In genomic region chr15:92069308-92070244, GRCh38 we compare ENCODE assay signal across 8 cellular contexts.
DNase-seq lines count a peak whose midpoint lies in the region; ATAC-seq and TF ChIP-seq lines count a peak whose summit lies in the region.

No MANE protein-coding gene starts in this region.

- H3K27ac Mint-ChIP-seq in activated naive CD8-positive, alpha-beta T cell treated with anti-CD3 and anti-CD28 coated beads for 36 hours: peak overlapping the region; percentile 73
- no peak overlapping the region for H3K27ac Mint-ChIP-seq in endodermal cell

- peak overlapping the region; percentile 35 for H3K4me3 Mint-ChIP-seq in activated naive CD8-positive, alpha-beta T cell treated with anti-CD3 and anti-CD28 coated beads for 36 hours
- H3K4me3 Mint-ChIP-seq in endodermal cell: no peak overlapping the region

- H3K4me1 ChIP-seq in Panc1 (ENCODE audit: control insufficient read depth, insufficient read depth, low read length) (peaks cover 4% of the 10 kb centered on the region; the same call in 1 of the 2 replicates), endodermal cell (ENCODE audit: control insufficient read depth, insufficient read depth, low read length) (peaks cover 5% of the 10 kb centered on the region)

- intact Hi-C loops in Panc1 (cut with micrococcal nuclease; ENCODE audit: unreplicated experiment): loop anchor here (10.0 kb wide), 1 partner anchor 125 kb away; no protein-coding TSS in a partner anchor

- ATAC-seq in Panc1 (peak; percentile 93), GM18858 (IDR thresholded peaks at IDR 0.05; ENCODE audit: unreplicated experiment) (no peak)

- CTCF ChIA-PET in Panc1 (lab: Charles Lee): no interaction called here

- H3K36me3 Mint-ChIP-seq in activated naive CD8-positive, alpha-beta T cell treated with anti-CD3 and anti-CD28 coated beads for 36 hours: no peaks in the 10 kb centered on the region
- H3K36me3 Mint-ChIP-seq in endodermal cell (ENCODE audit: low read depth): no peaks in the 10 kb centered on the region

- no peak overlapping the region for H3K4me3 ChIP-seq in H7 (ENCODE audit: insufficient read depth, low read depth, low read length)
- peak overlapping the region in 1 of 2 experiments; percentile 30; a peak in 2 of 4 replicates for H3K4me3 ChIP-seq in Panc1 (ENCODE audit: low read depth in 2 of 2, low read length in 2 of 2)
- H3K4me3 ChIP-seq in kidney epithelial cell (ENCODE audit: low read depth, low read length): no peak overlapping the region
- H3K4me3 ChIP-seq in endodermal cell (ENCODE audit: low read length): no peak overlapping the region

- peak overlapping the region; percentile 39; the same call in 1 of the 2 replicates for H3K27ac ChIP-seq in Panc1 (ENCODE audit: low read length)
- H3K27ac ChIP-seq in endodermal cell (ENCODE audit: low read depth, low read length): no peak overlapping the region

- H3K9me3 ChIP-seq in Panc1 (ENCODE audit: control insufficient read depth, insufficient read depth, low read depth, low read length): no peaks in the 10 kb centered on the region
- H3K9me3 ChIP-seq in endodermal cell (ENCODE audit: control insufficient read depth, low read length): no peaks in the 10 kb centered on the region

- no peaks in the 10 kb centered on the region for H3K27me3 Mint-ChIP-seq in activated naive CD8-positive, alpha-beta T cell treated with anti-CD3 and anti-CD28 coated beads for 36 hours
- H3K27me3 Mint-ChIP-seq in endodermal cell (ENCODE audit: insufficient read depth): no peaks in the 10 kb centered on the region

- no peaks in the 10 kb centered on the region for H3K27me3 ChIP-seq in H7 (ENCODE audit: control insufficient read depth, insufficient read depth, low read length)
- no peaks in the 10 kb centered on the region for H3K27me3 ChIP-seq in Panc1 (ENCODE audit: control insufficient read depth, insufficient read depth, low read length)
- H3K27me3 ChIP-seq in kidney epithelial cell (ENCODE audit: control insufficient read depth, insufficient read depth, low read length): no peaks in the 10 kb centered on the region
- no peaks in the 10 kb centered on the region for H3K27me3 ChIP-seq in endodermal cell (ENCODE audit: control insufficient read depth, insufficient read depth, low read length, poor library complexity, severe bottlenecking)

- in situ Hi-C loops in Panc1 (cut with HindIII; ENCODE audit: low pct_unique_long_range_greater_than_20kb, low sequenced_read_pairs): no loop called here

- DNase-seq in AML-193 (lab: John Stamatoyannopoulos, UW) (peak; percentile 48 to 53), H7 (peak; percentile 38), Panc1 (ENCODE audit: low read depth, low spot score) (no peak), kidney epithelial cell (ENCODE audit: low read depth) (peak; percentile 74), endodermal cell (no peak)
- DNase-seq in activated naive CD8-positive, alpha-beta T cell treated with anti-CD3 and anti-CD28 coated beads for 36 hours: peak; percentile 54
- DNase-seq in stimulated activated CD8-positive, alpha-beta memory T cell treated with anti-CD3 and anti-CD28 coated beads, Interleukin-15, amount 100 ng/mL, for 48 hours (ENCODE audit: low read depth in 2 of 2): peak; percentile 39 to 49

- WGBS in endodermal cell (ENCODE audit: insufficient coverage in 1 of 2, insufficient read length in 1 of 2), 2 experiments: 81 to 87% methylated on average over 14 to 20 of the region's 20 CpGs

- H3K9me3 Mint-ChIP-seq in activated naive CD8-positive, alpha-beta T cell treated with anti-CD3 and anti-CD28 coated beads for 36 hours: peaks cover under 1% of the 10 kb centered on the region
- no peaks in the 10 kb centered on the region for H3K9me3 Mint-ChIP-seq in endodermal cell

- H3K9ac ChIP-seq in endodermal cell (ENCODE audit: extremely low read depth, low read length, poor library complexity, severe bottlenecking): no peak overlapping the region

- POLR2A ChIA-PET in Panc1 (lab: Charles Lee): no interaction called here

- H3K4me1 Mint-ChIP-seq in activated naive CD8-positive, alpha-beta T cell treated with anti-CD3 and anti-CD28 coated beads for 36 hours: peaks cover 34% of the 10 kb centered on the region
- H3K4me1 Mint-ChIP-seq in endodermal cell: peaks cover 25% of the 10 kb centered on the region

- TF ChIP-seq CTCF in Panc1 (IDR thresholded peaks at IDR 0.05) (no peak), kidney epithelial cell (IDR thresholded peaks at IDR 0.05; ENCODE audit: insufficient read depth, low read length, poor library complexity, severe bottlenecking) (no peak), endodermal cell (conservative IDR thresholded peaks at IDR 0.05) (no peak)

- H3K36me3 ChIP-seq in H7 (replicated peaks; ENCODE audit: control insufficient read depth, insufficient read depth, low read length) (no peaks in the 10 kb centered on the region), Panc1 (ENCODE audit: control insufficient read depth, insufficient read depth, low read length) (no peaks in the 10 kb centered on the region), kidney epithelial cell (ENCODE audit: control insufficient read depth, insufficient read depth, low read length) (no peaks in the 10 kb centered on the region), endodermal cell (ENCODE audit: control insufficient read depth, insufficient read depth, low read length) (no peaks in the 10 kb centered on the region)

- TSS peak; percentile 79 for BruUV-seq in Panc1 (replicated peaks; lab: Mats Ljungman, UMichigan)

Comparison
In these comparisons a context has a peak if more than half of its experiments do, and no peak if none do; other contexts are left out.
1. DNase-seq: peak in AML-193 (2 of 2), H7 (single experiment), activated naive CD8-positive, alpha-beta T cell treated with anti-CD3 and anti-CD28 coated beads for 36 hours (single experiment), kidney epithelial cell (single experiment) and stimulated activated CD8-positive, alpha-beta memory T cell treated with anti-CD3 and anti-CD28 coated beads, Interleukin-15, amount 100 ng/mL, for 48 hours (2 of 2); none in Panc1 (single experiment) and endodermal cell (single experiment).